Comparison of ENCODE assay signal across 35 cellular contexts in genomic region chr12:76332606-76333005, GRCh38.
"Had no signal": no experiment of that assay in that cellular context is flagged by ENCODE, and none has a peak within 500 bp of the region (broad histone marks: within the 10 kb centered on the region; RNA-seq: fewer than 3 reads in every experiment).

No MANE protein-coding gene starts in this region.

- H3K27me3 ChIP-seq: MG63 had no signal

- H3K4me3 ChIP-seq: MG63 had no signal

- H3K36me3 ChIP-seq: MG63 had no signal

- DNase-seq: Karpas-422, Kasumi-1, MG63, MM.1S, MV-4-11, NCI-H1048, NCI-H1092, NCI-H1092 treated with DMSO at 0.1 percent for 48 hours, NCI-H1105, NCI-H1105 treated with DMSO at 0.1 percent for 48 hours, NCI-H1417, NCI-H1417 treated with DMSO at 0.1 percent for 48 hours, NCI-H1436, NCI-H1436 treated with DMSO at 0.1 percent for 48 hours, NCI-H146, NCI-H1694, NCI-H1694 treated with DMSO at 0.1 percent for 48 hours, NCI-H187, NCI-H187 treated with DMSO at 0.1 percent for 48 hours, NCI-H1930, NCI-H2029, NCI-H2029 treated with DMSO at 0.1 percent for 48 hours, NCI-H2081, NCI-H2081 treated with DMSO at 0.1 percent for 48 hours, NCI-H2107, NCI-H2171, NCI-H2171 treated with DMSO at 0.1 percent for 48 hours, NCI-H2227 treated with DMSO at 0.1 percent for 48 hours, NCI-H226, NCI-H345, NCI-H446, NCI-H446 treated with DMSO at 0.1 percent for 48 hours, NCI-H510A, NCI-H510A treated with DMSO at 0.1 percent for 48 hours, NCI-H524 had no signal
